8 cellular contexts compared by ENCODE assay signal in the genomic region with DNA sequence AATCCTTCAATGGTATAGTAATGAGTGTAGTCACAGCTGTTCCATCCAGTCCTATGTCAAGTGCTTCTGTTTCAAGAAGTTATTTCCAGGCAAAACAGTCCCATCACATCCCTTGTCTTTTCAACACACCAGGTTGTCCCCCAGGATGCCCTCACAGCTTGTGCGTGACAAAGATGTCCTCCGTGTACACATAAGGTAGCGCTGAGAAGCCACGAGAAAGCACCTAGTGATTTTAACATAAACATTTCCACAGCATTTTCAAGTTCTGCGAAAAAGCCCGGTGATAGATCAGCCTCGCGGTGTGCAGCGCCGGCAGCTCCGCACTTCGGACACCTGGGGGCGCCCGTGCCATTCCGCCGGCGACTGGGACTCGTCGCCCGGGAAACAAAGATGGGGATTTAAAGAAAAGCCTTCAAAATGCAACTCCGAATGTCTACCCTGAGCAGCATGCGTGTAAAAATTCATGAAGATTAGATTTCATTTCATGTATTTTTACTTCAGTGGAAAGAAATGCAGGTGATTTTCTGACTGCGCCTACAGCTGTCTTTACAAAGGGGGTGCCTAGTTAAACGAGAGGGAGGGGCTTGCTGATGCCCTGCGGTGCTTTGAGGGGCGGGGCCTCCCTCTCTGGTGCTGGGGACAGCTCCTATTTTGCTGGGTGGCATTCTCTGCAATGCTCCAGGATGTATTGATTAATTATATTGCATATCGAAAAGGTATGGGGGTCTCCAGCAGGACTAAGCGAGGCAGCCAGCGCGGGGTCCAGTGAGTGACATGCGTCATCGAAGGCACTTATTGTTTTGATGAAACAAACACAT. TPM values are rescaled to one million over a fixed set of nuclear protein-coding genes. Genes with fewer than 3 reads are reported as not detected.
DNase-seq lines count a peak whose midpoint lies in the region; ATAC-seq, FAIRE-seq and TF ChIP-seq lines count a peak whose summit lies in the region.

No MANE protein-coding gene starts in this region.

- 24% methylated on average over 29 of the region's 32 CpGs for WGBS in A549 (ENCODE audit: missing lambda C conversion rate)

- peak overlapping the region; percentile 42; the same call in 2 of the 3 replicates for H3K4me2 ChIP-seq in A549

- ATAC-seq in A549 (peak; percentile 75 to 93; a peak in 5 of 6 replicates), HG03108 (IDR thresholded peaks at IDR 0.05; ENCODE audit: unreplicated experiment) (peak; percentile 47)

- POLR2A ChIA-PET in A549 (lab: Yijun Ruan, JAX) = no interaction called here

- CTCF ChIA-PET in A549 (lab: Yijun Ruan, JAX) = interaction anchor here (0.6 to 4.4 kb wide), 30 partner anchors 10 to 1442 kb away, joined by 3 to 21 read pairs (median 4); no protein-coding TSS in a partner anchor

- no peak for TF ChIP-seq EP300 in A549 (IDR thresholded peaks at IDR 0.05)

- no peaks in the 10 kb centered on the region for H3K4me1 ChIP-seq in A549
- H3K4me1 ChIP-seq in effector memory CD4-positive, alpha-beta T cell (ENCODE audit: control insufficient read depth, insufficient read depth, low read length, poor library complexity, severe bottlenecking) = no peaks in the 10 kb centered on the region

- in situ Hi-C loops in GM13977 (cut with MboI; ENCODE audit: low pct_unique_long_range_greater_than_20kb, low sequenced_read_pairs, unreplicated experiment) = no loop called here

- DNase-seq in A549 (ENCODE audit: low read depth in 1 of 2, low spot score in 1 of 2) (peak; percentile 46 to 67), GM13977 (ENCODE audit: low spot score) (peak; percentile 79), NCI-H446 (lab: John Stamatoyannopoulos, UW) (peak; percentile 62 to 79), lung microvascular endothelial cell (ENCODE audit: low read depth in 2 of 2) (peak; percentile 62 to 67)
- DNase-seq in activated CD4-positive, alpha-beta T cell treated with anti-CD3 and anti-CD28 coated beads, Interleukin-2, amount 50 U/mL, for 1 hour = peak; percentile 50
- peak in 1 of 3 donors; percentile 16 for DNase-seq in effector memory CD4-positive, alpha-beta T cell
- DNase-seq in stimulated activated CD8-positive, alpha-beta memory T cell treated with anti-CD3 and anti-CD28 coated beads, Interleukin-2, amount 100 ng/mL, for 48 hours (ENCODE audit: low read depth in 2 of 2) = peak; percentile 55 to 64

- TF ChIP-seq POLR2A in A549 (IDR thresholded peaks at IDR 0.05; ENCODE audit: low read length) = no peak

- H3K9me3 ChIP-seq in A549 = no peaks in the 10 kb centered on the region
- no peaks in the 10 kb centered on the region for H3K9me3 ChIP-seq in effector memory CD4-positive, alpha-beta T cell (ENCODE audit: control insufficient read depth, low read length)

- peak; percentile 77 for TF ChIP-seq CTCF in A549 (IDR thresholded peaks at IDR 0.05)
- TF ChIP-seq CTCF in GM13977 (IDR thresholded peaks at IDR 0.05; ENCODE audit: extremely low read depth, insufficient read depth, missing control alignments) = peak; percentile 92

- TF ChIP-seq RAD21 in A549 (conservative IDR thresholded peaks at IDR 0.05 in 1 of 2, IDR thresholded peaks at IDR 0.05 in 1 of 2) = peak; percentile 83 to 85

- FAIRE-seq in A549 (lab: Jason Lieb, UNC) = no peak

- H3K4me3 ChIP-seq in A549 = no peak overlapping the region
- peak overlapping the region; percentile 14 for H3K4me3 ChIP-seq in effector memory CD4-positive, alpha-beta T cell (ENCODE audit: insufficient read depth, low read depth, low read length, poor library complexity, severe bottlenecking)

- no peaks in the 10 kb centered on the region for H3K36me3 ChIP-seq in effector memory CD4-positive, alpha-beta T cell (ENCODE audit: control insufficient read depth, insufficient read depth, low read length)

- no peaks in the 10 kb centered on the region for H3K27me3 ChIP-seq in effector memory CD4-positive, alpha-beta T cell (replicated peaks; ENCODE audit: control insufficient read depth, insufficient read depth, low read length, poor library complexity, severe bottlenecking)

- H3K27ac ChIP-seq in A549 = no peak overlapping the region
- no peak overlapping the region for H3K27ac ChIP-seq in effector memory CD4-positive, alpha-beta T cell (ENCODE audit: insufficient read depth, low read length, poor library complexity, severe bottlenecking)

TF ChIP-seq in A549, 52 proteins besides CTCF, POLR2A, EP300 and RAD21:
- TF ChIP-seq ZSCAN20 (CRISPR knock-in tag; IDR thresholded peaks at IDR 0.05) (no peak), SMC3 (IDR thresholded peaks at IDR 0.05) (peak; percentile 70)

RNA-seq across cellular contexts. Expression of a gene that starts 49.9 kb away (rescaled TPM):
- polyA plus RNA-seq in A549 (2011; rRNA removed) (0.04 and 0.07 TPM in 2 replicates), A549 (2017; fragmentation: RNase III; extraction: RNeasy Plus Mini Kit Qiagen cat#74134 plus additional on column Dnase treatment) (0.05 TPM in 1 of 3 replicates, not detected in the others)
- 0.03 TPM in 2 replicates for polyA plus RNA-seq in A549 (2012; cell fraction: cytosol; rRNA removed)
- polyA plus RNA-seq in A549 (2012; cell fraction: nucleus; rRNA removed) = 0.11 and 0.12 TPM in 2 replicates
- 0.25 TPM in 1 of 2 replicates, not detected in the other for polyA minus RNA-seq in A549 (2011; rRNA and poly(A)+ RNA removed)
- not detected in 2 replicates for total RNA-seq in lung microvascular endothelial cell
